ENCODE assay signal across 17 cellular contexts in genomic region chr14:30995674-30996073, GRCh38. TPM values are rescaled to one million over a fixed set of nuclear protein-coding genes. Genes with fewer than 3 reads are reported as not detected.
DNase-seq lines count a peak whose midpoint lies in the region; ATAC-seq, FAIRE-seq and TF ChIP-seq lines count a peak whose summit lies in the region.
"Had no signal": no experiment of that assay in that cellular context is flagged by ENCODE, and none has a peak within 500 bp of the region (broad histone marks: within the 10 kb centered on the region; RNA-seq: fewer than 3 reads in every experiment).

No MANE protein-coding gene starts in this region.

- H3K27me3 ChIP-seq in left ventricle myocardium inferior (ENCODE audit: low read depth) (no peaks in the 10 kb centered on the region), right cardiac atrium (ENCODE audit: control insufficient read depth, insufficient read depth) (no peaks in the 10 kb centered on the region), adrenal gland (no peaks in the 10 kb centered on the region)
- H3K27me3 ChIP-seq in CD4-positive, alpha-beta memory T cell (ENCODE audit: insufficient read depth, low read length), result no peaks in the 10 kb centered on the region
- H3K27me3 ChIP-seq: gastroesophageal sphincter, stomach had no signal

- POLR2A ChIA-PET in activated CD4-positive, alpha-beta memory T cell treated with anti-CD3 and anti-CD28 coated beads for 36 hours (lab: Charles Lee), result interaction anchor here (0.7 to 1.0 kb wide), 3 partner anchors 9 to 212 kb away, joined by 3 read pairs; partner anchors contain the start of gene HECTD1
- POLR2A ChIA-PET in CD4-positive, alpha-beta memory T cell (lab: Charles Lee; ENCODE audit: partially characterized antibody), result no interaction called here

- DNase-seq in left ventricle myocardium inferior, result no peak
- DNase-seq in right cardiac atrium, result no peak
- DNase-seq in adrenal gland, result no peak
- DNase-seq in mesothelial cell of epicardium (ENCODE audit: low spot score in 2 of 2, unreplicated experiment in 2 of 2), result no peak
- no peak for DNase-seq in 8988T
- no peak for DNase-seq in activated CD4-positive, alpha-beta memory T cell treated with anti-CD3 and anti-CD28 coated beads for 36 hours
- no peak for DNase-seq in CD4-positive, alpha-beta memory T cell
- DNase-seq in HTR-8/SVneo (ENCODE audit: insufficient read length, low spot score), result no peak
- DNase-seq: activated CD8-positive, alpha-beta memory T cell treated with anti-CD3 and anti-CD28 coated beads, Interleukin-2, amount 10 ng/mL, durations not matched to agents 7 days and 5 days; activated naive CD4-positive, alpha-beta T cell treated with Interleukin-2 at 50 U/mL for 16 hours; DMS153; naive thymus-derived CD4-positive, alpha-beta T cell; NCI-H1694; stomach had no signal

- peak overlapping the region; percentile 71 for H3K27ac Mint-ChIP-seq in mesothelial cell of epicardium
- H3K27ac Mint-ChIP-seq in activated CD4-positive, alpha-beta memory T cell treated with anti-CD3 and anti-CD28 coated beads for 36 hours, result no peak overlapping the region
- peak overlapping the region in 2 of 7 donors; percentile 11 to 50 for H3K27ac Mint-ChIP-seq in CD4-positive, alpha-beta memory T cell
- H3K27ac Mint-ChIP-seq: activated CD8-positive, alpha-beta memory T cell treated with anti-CD3 and anti-CD28 coated beads, Interleukin-2, amount 10 ng/mL, durations not matched to agents 7 days and 5 days had no signal

- peaks cover 14% of the 10 kb centered on the region for H3K4me1 Mint-ChIP-seq in mesothelial cell of epicardium
- peaks cover 44% of the 10 kb centered on the region for H3K4me1 Mint-ChIP-seq in activated CD4-positive, alpha-beta memory T cell treated with anti-CD3 and anti-CD28 coated beads for 36 hours (ENCODE audit: low read depth)
- H3K4me1 Mint-ChIP-seq in CD4-positive, alpha-beta memory T cell, result peaks cover 28 to 60% (median 38%) of the 10 kb centered on the region in 4 donors

- H3K4me3 Mint-ChIP-seq in mesothelial cell of epicardium, result no peak overlapping the region
- no peak overlapping the region for H3K4me3 Mint-ChIP-seq in activated CD4-positive, alpha-beta memory T cell treated with anti-CD3 and anti-CD28 coated beads for 36 hours
- H3K4me3 Mint-ChIP-seq in CD4-positive, alpha-beta memory T cell, result peak overlapping the region in 1 of 8 donors; percentile 28
- H3K4me3 Mint-ChIP-seq: activated CD8-positive, alpha-beta memory T cell treated with anti-CD3 and anti-CD28 coated beads, Interleukin-2, amount 10 ng/mL, durations not matched to agents 7 days and 5 days had no signal

- peaks cover 23% of the 10 kb centered on the region for H3K9me3 ChIP-seq in left ventricle myocardium inferior (replicated peaks)
- no peaks in the 10 kb centered on the region for H3K9me3 ChIP-seq in right cardiac atrium (ENCODE audit: control insufficient read depth, low read length)
- H3K9me3 ChIP-seq in adrenal gland (replicated peaks in 1 of 3), result peaks cover 0 to 8% (median 0%) of the 10 kb centered on the region in 3 donors
- no peaks in the 10 kb centered on the region for H3K9me3 ChIP-seq in CD4-positive, alpha-beta memory T cell (ENCODE audit: control insufficient read depth in 1 of 2, low read length in 2 of 2)

- H3K27me3 Mint-ChIP-seq in mesothelial cell of epicardium (ENCODE audit: low read depth), result no peaks in the 10 kb centered on the region
- no peaks in the 10 kb centered on the region for H3K27me3 Mint-ChIP-seq in activated CD4-positive, alpha-beta memory T cell treated with anti-CD3 and anti-CD28 coated beads for 36 hours
- no peaks in the 10 kb centered on the region for H3K27me3 Mint-ChIP-seq in CD4-positive, alpha-beta memory T cell
- H3K27me3 Mint-ChIP-seq: activated CD8-positive, alpha-beta memory T cell treated with anti-CD3 and anti-CD28 coated beads, Interleukin-2, amount 10 ng/mL, durations not matched to agents 7 days and 5 days; naive thymus-derived CD4-positive, alpha-beta T cell had no signal

- ATAC-seq in right cardiac atrium, result no peak
- ATAC-seq: activated CD8-positive, alpha-beta memory T cell treated with anti-CD3 and anti-CD28 coated beads, Interleukin-2, amount 10 ng/mL, durations not matched to agents 7 days and 5 days; gastroesophageal sphincter; naive thymus-derived CD4-positive, alpha-beta T cell had no signal

- H3K36me3 ChIP-seq in left ventricle myocardium inferior (peaks cover 11% of the 10 kb centered on the region), adrenal gland (replicated peaks in 1 of 2) (no peaks in the 10 kb centered on the region)
- H3K36me3 ChIP-seq in CD4-positive, alpha-beta memory T cell (ENCODE audit: insufficient read depth, low read length), result peaks cover 10% of the 10 kb centered on the region

- no peak for FAIRE-seq in HTR-8/SVneo (lab: Jason Lieb, UNC)
- FAIRE-seq: H1 had no signal

- CTCF ChIA-PET in activated CD4-positive, alpha-beta memory T cell treated with anti-CD3 and anti-CD28 coated beads for 36 hours (lab: Charles Lee), result interaction anchor here (0.7 to 1.0 kb wide), 2 partner anchors 16 to 60 kb away, joined by 3 to 5 read pairs; no protein-coding TSS in a partner anchor
- CTCF ChIA-PET in CD4-positive, alpha-beta memory T cell (lab: Charles Lee; ENCODE audit: partially characterized antibody), result interaction anchor here (1.8 kb wide), 1 partner anchor 15 kb away, joined by 8 read pairs; no protein-coding TSS in a partner anchor

- peaks cover 22% of the 10 kb centered on the region for H3K9me3 Mint-ChIP-seq in mesothelial cell of epicardium
- peaks cover 19% of the 10 kb centered on the region for H3K9me3 Mint-ChIP-seq in activated CD4-positive, alpha-beta memory T cell treated with anti-CD3 and anti-CD28 coated beads for 36 hours
- H3K9me3 Mint-ChIP-seq in CD4-positive, alpha-beta memory T cell, result peaks cover 0 to 21% (median 8%) of the 10 kb centered on the region in 8 donors

- H3K4me1 ChIP-seq in left ventricle myocardium inferior (peaks cover 56% of the 10 kb centered on the region), right cardiac atrium (ENCODE audit: control insufficient read depth, insufficient read depth, low read length) (peaks cover 13% of the 10 kb centered on the region), adrenal gland (replicated peaks in 1 of 2) (peaks cover 12 to 37% of the 10 kb centered on the region in 2 donors)
- H3K4me1 ChIP-seq in CD4-positive, alpha-beta memory T cell (ENCODE audit: insufficient read depth, low read length), result peaks cover 30% of the 10 kb centered on the region

- 56% methylated on average over 3 of the region's 3 CpGs for WGBS in right cardiac atrium
- 71 to 77% (median 74%) methylated on average over 3 of the region's 3 CpGs for WGBS in adrenal gland, 4 donors

- TF ChIP-seq POLR2A in adrenal gland (IDR thresholded peaks at IDR 0.05), result no peak

- H3K4me3 ChIP-seq in left ventricle myocardium inferior (no peak overlapping the region), right cardiac atrium (ENCODE audit: low read length) (no peak overlapping the region), adrenal gland (no peak overlapping the region)
- no peak overlapping the region for H3K4me3 ChIP-seq in CD4-positive, alpha-beta memory T cell (ENCODE audit: low read length in 2 of 2)
- H3K4me3 ChIP-seq: gastroesophageal sphincter, stomach had no signal

- TF ChIP-seq CTCF in left ventricle myocardium inferior (IDR thresholded peaks at IDR 0.05; ENCODE audit: borderline replicate concordance) (no peak), adrenal gland (IDR thresholded peaks at IDR 0.05) (no peak), mesothelial cell of epicardium (IDR thresholded peaks at IDR 0.05; ENCODE audit: unreplicated experiment) (no peak)

- intact Hi-C loops in left ventricle myocardium inferior (cut with micrococcal nuclease), result no loop called here
- intact Hi-C loops in right cardiac atrium (cut with DNase I), result no loop called here
- intact Hi-C loops in adrenal gland (cut with DNase I), result no loop called here
- intact Hi-C loops in activated CD4-positive, alpha-beta memory T cell treated with anti-CD3 and anti-CD28 coated beads for 36 hours (cut with micrococcal nuclease), result loop anchor here (1.0 to 10.0 kb wide), 2 partner anchors 31 to 209 kb away; partner anchors contain the start of genes HECTD1 and STRN3
- intact Hi-C loops in CD4-positive, alpha-beta memory T cell (cut with micrococcal nuclease), result no loop called here

- H3K27ac ChIP-seq in left ventricle myocardium inferior (replicated peaks) (peak overlapping the region; percentile 10), right cardiac atrium (ENCODE audit: low read length) (no peak overlapping the region), adrenal gland (peak overlapping the region in 3 of 5 donors; percentile 24 to 76 (median 38))
- H3K27ac ChIP-seq in CD4-positive, alpha-beta memory T cell (ENCODE audit: low read depth, low read length), result no peak overlapping the region
- H3K27ac ChIP-seq: VCaP had no signal

- H3K36me3 Mint-ChIP-seq in mesothelial cell of epicardium, result peaks cover 36% of the 10 kb centered on the region
- peaks cover 26% of the 10 kb centered on the region for H3K36me3 Mint-ChIP-seq in activated CD4-positive, alpha-beta memory T cell treated with anti-CD3 and anti-CD28 coated beads for 36 hours
- H3K36me3 Mint-ChIP-seq in CD4-positive, alpha-beta memory T cell, result peaks cover 28 to 39% of the 10 kb centered on the region in 2 donors

RNA-seq across cellular contexts. Expression of gene AP4S1, which starts 29.8 kb away (rescaled TPM):
- total RNA-seq in left ventricle myocardium inferior (8.1 TPM), right cardiac atrium (10 to 100 TPM in 1 of 4 donors, 1 to 10 TPM in 3; 8.1 to 10.9 (median 9.2) TPM), adrenal gland (10 to 100 TPM in 2 of 8 donors, 1 to 10 TPM in 6; 4.4 to 20.6 (median 7.3) TPM), mesothelial cell of epicardium (9.3 to 11.6 TPM (median 10.4 TPM) in 3 replicates)
- polyA plus RNA-seq in right cardiac atrium (11.5 TPM), adrenal gland (1 to 10 TPM; 4.6 to 9.7 (median 5.8) TPM)
- 1 to 10 TPM; 3.9 to 5.9 TPM for total RNA-seq in activated CD4-positive, alpha-beta memory T cell treated with anti-CD3 and anti-CD28 coated beads for 36 hours
- total RNA-seq in CD4-positive, alpha-beta memory T cell, result 10 to 100 TPM; 18.0 to 22.6 TPM
- 1 to 10 TPM; 4.8 TPM for polyA plus RNA-seq in CD4-positive, alpha-beta memory T cell

RNA-seq across cellular contexts. Expression of gene STRN3, which starts 30.5 kb away (rescaled TPM):
- total RNA-seq in left ventricle myocardium inferior (48.7 TPM), right cardiac atrium (10 to 100 TPM; 45.9 to 57.9 (median 50.0) TPM), adrenal gland (10 to 100 TPM; 17.1 to 48.2 (median 39.1) TPM), mesothelial cell of epicardium (58.1 to 60.6 TPM (median 59.9 TPM) in 3 replicates)
- polyA plus RNA-seq in right cardiac atrium (16.8 TPM), adrenal gland (10 to 100 TPM; 11.0 to 34.3 (median 12.4) TPM)
- total RNA-seq in activated CD4-positive, alpha-beta memory T cell treated with anti-CD3 and anti-CD28 coated beads for 36 hours, result 10 to 100 TPM; 17.4 to 19.4 TPM
- 10 to 100 TPM; 22.0 to 26.2 TPM for total RNA-seq in CD4-positive, alpha-beta memory T cell
- 1 to 10 TPM; 2.3 to 6.2 TPM for polyA plus RNA-seq in CD4-positive, alpha-beta memory T cell

Comparison
In these comparisons a context has a peak if more than half of its experiments do, and no peak if none do; other contexts are left out.
1. H3K27ac ChIP-seq: peak in left ventricle myocardium inferior (single experiment) and adrenal gland (3 of 5); none in right cardiac atrium (single experiment) and CD4-positive, alpha-beta memory T cell (single experiment).